ENCODE assay signal across 20 cellular contexts in genomic region chr1:203367051-203367450, GRCh38. TPM values are rescaled to one million over a fixed set of nuclear protein-coding genes. Genes with fewer than 3 reads are reported as not detected.
DNase-seq lines count a peak whose midpoint lies in the region; ATAC-seq and TF ChIP-seq lines count a peak whose summit lies in the region.
"Had no signal": no experiment of that assay in that cellular context is flagged by ENCODE, and none has a peak within 500 bp of the region (broad histone marks: within the 10 kb centered on the region; RNA-seq: fewer than 3 reads in every experiment).

No MANE protein-coding gene starts in this region.

- H3K4me3 Mint-ChIP-seq in activated CD8-positive, alpha-beta T cell treated with anti-CD3 and anti-CD28 coated beads for 36 hours, result no peak overlapping the region
- H3K4me3 Mint-ChIP-seq: activated B cell treated with CpG ODN at 0.5 μM for 24 hours; activated naive CD8-positive, alpha-beta T cell treated with anti-CD3 and anti-CD28 coated beads, Interleukin-2, amount 50 U/mL, for 24 hours; IgD-negative memory B cell; T-helper 2 cell treated with Interferon-gamma antibody and Interleukin-4, amounts not matched to agents 5 μg/mL and 100 μg/mL, for 36 hours had no signal

- CTCF ChIA-PET in activated CD8-positive, alpha-beta T cell treated with anti-CD3 and anti-CD28 coated beads for 36 hours (lab: Charles Lee), result no interaction called here

- peak overlapping the region; percentile 6 for H3K9ac ChIP-seq in iPS-15b (ENCODE audit: low read depth, low read length)

- no peaks in the 10 kb centered on the region for H3K4me1 ChIP-seq in iPS-15b (ENCODE audit: control insufficient read depth, insufficient read depth, low read length)

- POLR2A ChIA-PET in activated CD8-positive, alpha-beta T cell treated with anti-CD3 and anti-CD28 coated beads for 36 hours (lab: Charles Lee), result no interaction called here

- intact Hi-C loops in activated CD8-positive, alpha-beta T cell treated with anti-CD3 and anti-CD28 coated beads for 36 hours (cut with micrococcal nuclease), result no loop called here

- DNase-seq in COR-L47 (lab: John Stamatoyannopoulos, UW), result peak; percentile 57
- peak; percentile 28 for DNase-seq in NCI-H1436 treated with DMSO at 0.1 percent for 48 hours (lab: John Stamatoyannopoulos, UW)
- DNase-seq in NCI-H526 (lab: John Stamatoyannopoulos, UW), result peak; percentile 36 to 68
- no peak for DNase-seq in activated CD8-positive, alpha-beta T cell treated with anti-CD3 and anti-CD28 coated beads for 36 hours
- no peak for DNase-seq in GM19240 (ENCODE audit: insufficient read length, low spot score)
- no peak for DNase-seq in DMS 273 treated with DMSO at 0.1 percent for 48 hours (lab: John Stamatoyannopoulos, UW)
- DNase-seq: activated B cell treated with CpG ODN at 0.5 μM for 24 hours; activated naive CD8-positive, alpha-beta T cell treated with anti-CD3 and anti-CD28 coated beads, Interleukin-2, amount 50 U/mL, for 24 hours; left lung; NCI-H524; PC-9; retina; stimulated activated CD4-positive, alpha-beta T cell treated with anti-CD3 and anti-CD28 coated beads, Interleukin-12 subunit alpha, Interleukin-12 subunit beta, amount 100 ng/mL, for 4 hours had no signal

- H3K4me1 Mint-ChIP-seq in activated CD8-positive, alpha-beta T cell treated with anti-CD3 and anti-CD28 coated beads for 36 hours (ENCODE audit: low read depth), result no peaks in the 10 kb centered on the region

- no peaks in the 10 kb centered on the region for H3K36me3 ChIP-seq in iPS-15b (ENCODE audit: control insufficient read depth, insufficient read depth, low read length)
- H3K36me3 ChIP-seq: cardiac muscle cell, left lung, neutrophil, thyroid gland had no signal

- H3K27ac Mint-ChIP-seq in activated CD8-positive, alpha-beta T cell treated with anti-CD3 and anti-CD28 coated beads for 36 hours, result no peak overlapping the region
- H3K27ac Mint-ChIP-seq: activated B cell treated with CpG ODN at 0.5 μM for 24 hours; activated naive CD8-positive, alpha-beta T cell treated with anti-CD3 and anti-CD28 coated beads, Interleukin-2, amount 50 U/mL, for 24 hours; IgD-negative memory B cell; T-helper 2 cell treated with Interferon-gamma antibody and Interleukin-4, amounts not matched to agents 5 μg/mL and 100 μg/mL, for 36 hours had no signal

- no peaks in the 10 kb centered on the region for H3K9me3 Mint-ChIP-seq in activated CD8-positive, alpha-beta T cell treated with anti-CD3 and anti-CD28 coated beads for 36 hours
- H3K9me3 Mint-ChIP-seq: activated B cell treated with CpG ODN at 0.5 μM for 24 hours; activated naive CD8-positive, alpha-beta T cell treated with anti-CD3 and anti-CD28 coated beads, Interleukin-2, amount 50 U/mL, for 24 hours; IgD-negative memory B cell; T-helper 2 cell treated with Interferon-gamma antibody and Interleukin-4, amounts not matched to agents 5 μg/mL and 100 μg/mL, for 36 hours had no signal

- TF ChIP-seq CTCF in activated CD8-positive, alpha-beta T cell treated with anti-CD3 and anti-CD28 coated beads for 36 hours (IDR thresholded peaks at IDR 0.05), result no peak

- H3K27me3 ChIP-seq in iPS-15b (ENCODE audit: control insufficient read depth, insufficient read depth, low read length), result no peaks in the 10 kb centered on the region
- H3K27me3 ChIP-seq: cardiac muscle cell, thyroid gland had no signal

- H3K27me3 Mint-ChIP-seq in activated CD8-positive, alpha-beta T cell treated with anti-CD3 and anti-CD28 coated beads for 36 hours, result peaks cover 16% of the 10 kb centered on the region
- H3K27me3 Mint-ChIP-seq: activated B cell treated with CpG ODN at 0.5 μM for 24 hours had no signal

- no peaks in the 10 kb centered on the region for H3K36me3 Mint-ChIP-seq in activated CD8-positive, alpha-beta T cell treated with anti-CD3 and anti-CD28 coated beads for 36 hours (ENCODE audit: low read depth)

- no peak for ATAC-seq in HG02763 (IDR thresholded peaks at IDR 0.05; ENCODE audit: unreplicated experiment)
- ATAC-seq in activated CD8-positive, alpha-beta T cell treated with anti-CD3 and anti-CD28 coated beads for 36 hours, result no peak
- ATAC-seq: activated naive CD8-positive, alpha-beta T cell treated with anti-CD3 and anti-CD28 coated beads, Interleukin-2, amount 50 U/mL, for 24 hours; left lung had no signal

- no peak overlapping the region for H3K4me3 ChIP-seq in iPS-15b (ENCODE audit: low read depth, low read length)
- H3K4me3 ChIP-seq: cardiac muscle cell, left lung, PC-9, thyroid gland had no signal

- H3K9me3 ChIP-seq in iPS-15b (ENCODE audit: control insufficient read depth, insufficient read depth, low read length), result no peaks in the 10 kb centered on the region
- H3K9me3 ChIP-seq: left lung, neutrophil, thyroid gland had no signal

RNA-seq across cellular contexts. Expression of gene FMOD, which starts 16.1 kb away (rescaled TPM):
- total RNA-seq in activated CD8-positive, alpha-beta T cell treated with anti-CD3 and anti-CD28 coated beads for 36 hours, result 1 to 10 TPM; 1.4 to 2.4 TPM
- total RNA-seq: activated B cell treated with CpG ODN at 0.5 μM for 24 hours, PC-9 had no signal

Comparison
In these comparisons a context has a peak if more than half of its experiments do, and no peak if none do; other contexts are left out.
1. DNase-seq: peak in COR-L47 (single experiment), NCI-H1436 treated with DMSO at 0.1 percent for 48 hours (single experiment) and NCI-H526 (2 of 2); none in activated CD8-positive, alpha-beta T cell treated with anti-CD3 and anti-CD28 coated beads for 36 hours (single experiment), GM19240 (single experiment) and DMS 273 treated with DMSO at 0.1 percent for 48 hours (single experiment).